In the genomic region with DNA sequence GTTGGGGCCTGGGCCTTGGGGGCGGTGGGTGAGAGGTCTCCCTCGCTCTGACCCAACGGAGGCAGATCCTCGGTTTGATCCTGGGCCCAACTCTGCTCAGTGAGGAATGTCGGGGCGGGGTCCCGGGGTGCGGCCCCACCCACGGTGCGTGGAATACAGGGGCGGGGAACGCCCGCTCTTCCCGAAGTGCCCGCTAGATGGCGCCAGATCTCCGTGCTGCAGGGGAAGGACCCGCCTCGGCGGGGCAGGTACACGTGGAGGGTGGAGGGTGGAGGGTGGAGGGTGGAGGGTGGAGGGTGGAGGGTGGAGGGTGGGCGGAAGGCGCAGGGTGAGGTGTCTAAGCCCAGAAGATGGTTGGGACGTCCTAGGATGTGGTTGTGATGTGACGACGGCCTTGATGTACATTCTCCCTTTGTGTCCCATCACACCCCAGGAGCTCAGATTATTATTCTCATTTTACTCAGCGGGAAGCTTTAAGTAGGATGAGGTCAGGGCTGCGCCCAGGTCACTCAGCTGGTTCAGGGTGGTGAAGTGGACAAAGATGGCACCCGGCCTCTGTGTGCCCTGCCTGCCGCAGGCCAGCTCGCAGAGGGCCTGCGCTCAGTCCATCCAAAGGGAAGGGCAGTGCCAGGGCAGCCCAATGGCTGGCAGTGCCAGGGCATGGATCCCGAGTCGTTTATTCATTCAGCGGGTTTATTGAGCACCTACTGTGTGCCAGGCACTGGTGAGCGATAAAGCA, we compare ENCODE assay signal across 1 cellular context.
TF ChIP-seq lines count a peak whose summit lies in the region.

No MANE protein-coding gene starts in this region.

TF ChIP-seq in HepG2, 621 proteins besides CTCF, POLR2A, EP300 and RAD21 (continued from another document):
- peak; percentile 57 for TF ChIP-seq KDM2A (CRISPR knock-in tag; IDR thresholded peaks at IDR 0.05; ENCODE audit: borderline replicate concordance, low read depth)
- TF ChIP-seq SALL1 (CRISPR knock-in tag; IDR thresholded peaks at IDR 0.05) = peak; percentile 51
- TF ChIP-seq ZNF678 (CRISPR knock-in tag; IDR thresholded peaks at IDR 0.05) = no peak
- TF ChIP-seq ELF1 (CRISPR knock-in tag; IDR thresholded peaks at IDR 0.05) = 0 out of 2 replicates have a peak, but pooled peaks have one; percentile 16
- peak; percentile 51 for TF ChIP-seq TFDP2 (CRISPR knock-in tag; IDR thresholded peaks at IDR 0.05)
- no peak for TF ChIP-seq PRMT3 (CRISPR knock-in tag; IDR thresholded peaks at IDR 0.05; ENCODE audit: borderline replicate concordance, low read depth)
- TF ChIP-seq PITX1 (CRISPR knock-in tag; IDR thresholded peaks at IDR 0.05) = peak; percentile 55; the same call in 1 of the 2 replicates
- TF ChIP-seq MAZ (IDR thresholded peaks at IDR 0.05; ENCODE audit: borderline replicate concordance, low read depth, low read length) = no peak
- peak; percentile 64 for TF ChIP-seq MAZ (CRISPR knock-in tag; IDR thresholded peaks at IDR 0.05; ENCODE audit: low read depth)
- TF ChIP-seq ZSCAN25 (CRISPR knock-in tag; IDR thresholded peaks at IDR 0.05) = peak; percentile 92
- peak; percentile 39; the same call in 1 of the 2 replicates for TF ChIP-seq SAP130 (CRISPR knock-in tag; IDR thresholded peaks at IDR 0.05; ENCODE audit: low read depth)
- TF ChIP-seq HOXA3 (CRISPR knock-in tag; IDR thresholded peaks at IDR 0.05) = peak; percentile 36; the same call in 1 of the 2 replicates
- TF ChIP-seq, protein P1, sequence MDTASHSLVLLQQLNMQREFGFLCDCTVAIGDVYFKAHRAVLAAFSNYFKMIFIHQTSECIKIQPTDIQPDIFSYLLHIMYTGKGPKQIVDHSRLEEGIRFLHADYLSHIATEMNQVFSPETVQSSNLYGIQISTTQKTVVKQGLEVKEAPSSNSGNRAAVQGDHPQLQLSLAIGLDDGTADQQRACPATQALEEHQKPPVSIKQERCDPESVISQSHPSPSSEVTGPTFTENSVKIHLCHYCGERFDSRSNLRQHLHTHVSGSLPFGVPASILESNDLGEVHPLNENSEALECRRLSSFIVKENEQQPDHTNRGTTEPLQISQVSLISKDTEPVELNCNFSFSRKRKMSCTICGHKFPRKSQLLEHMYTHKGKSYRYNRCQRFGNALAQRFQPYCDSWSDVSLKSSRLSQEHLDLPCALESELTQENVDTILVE (CRISPR knock-in tag; IDR thresholded peaks at IDR 0.05) = no peak
- TF ChIP-seq FOXP1 (IDR thresholded peaks at IDR 0.05) = no peak
- TF ChIP-seq FOXP1 (CRISPR knock-in tag; IDR thresholded peaks at IDR 0.05) = no peak
- no peak for TF ChIP-seq ZNF784 (CRISPR knock-in tag; IDR thresholded peaks at IDR 0.05; ENCODE audit: borderline replicate concordance)
- TF ChIP-seq DMAP1 (CRISPR knock-in tag; IDR thresholded peaks at IDR 0.05) = peak; percentile 47; the same call in 1 of the 2 replicates
- TF ChIP-seq KDM4B (CRISPR knock-in tag; IDR thresholded peaks at IDR 0.05) = 0 out of 2 replicates have a peak, but pooled peaks have one; percentile 35
TF ChIP-seq in HepG2: peak in this region for 65.
